In the genomic region with DNA sequence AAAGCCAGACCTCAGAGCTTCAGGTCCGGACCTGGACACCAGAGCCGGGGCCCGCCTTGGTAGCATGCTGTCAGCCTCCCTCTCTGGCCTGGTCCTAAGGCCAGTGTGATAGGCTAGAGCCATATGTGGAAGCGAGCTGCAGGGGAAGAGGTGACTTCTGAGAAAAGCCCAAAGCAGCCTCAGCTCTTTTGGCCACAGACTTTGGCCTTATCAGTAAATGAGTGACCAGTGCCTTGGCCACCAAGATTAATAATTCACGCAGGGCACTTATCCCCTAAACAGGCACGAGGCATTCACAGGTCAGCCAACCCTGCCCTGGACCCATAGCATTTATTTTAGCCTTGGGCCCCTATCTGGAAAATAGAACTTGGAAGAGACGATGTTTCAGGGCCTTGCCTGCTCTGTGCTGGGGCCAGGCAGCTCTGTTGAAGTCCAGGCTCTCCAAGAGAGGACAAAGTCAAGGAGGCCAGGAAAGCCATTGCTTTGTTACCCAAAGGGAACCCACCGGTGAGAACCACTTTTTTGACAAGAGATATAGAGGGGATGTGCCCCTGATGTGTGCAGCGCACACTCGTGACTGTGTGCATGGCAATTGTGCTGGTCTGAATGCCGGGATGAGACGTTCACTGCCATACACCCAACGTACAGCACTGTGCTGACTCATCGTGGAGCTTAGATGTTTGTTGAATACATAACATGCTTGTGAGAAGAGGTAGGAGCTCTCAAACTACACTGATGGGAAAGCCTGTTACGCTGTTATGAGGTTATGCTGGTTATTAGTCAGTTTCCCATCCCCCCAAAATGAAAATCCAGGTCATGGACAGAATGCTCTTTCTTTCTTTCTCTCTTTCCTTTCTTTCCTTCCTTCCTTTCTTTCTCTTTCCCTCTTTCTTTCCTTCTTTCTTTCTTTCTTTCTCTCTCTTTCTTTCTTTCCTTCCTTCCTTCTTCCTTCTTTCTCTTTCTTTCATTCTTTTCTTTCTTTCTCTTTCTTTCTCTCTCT, we compare ENCODE assay signal across 9 cellular contexts. TPM values are rescaled to one million over a fixed set of nuclear protein-coding genes. Genes with fewer than 3 reads are reported as not detected.
DNase-seq lines count a peak whose midpoint lies in the region; ATAC-seq and TF ChIP-seq lines count a peak whose summit lies in the region.
"Had no signal": no experiment of that assay in that cellular context is flagged by ENCODE, and none has a peak within 500 bp of the region (broad histone marks: within the 10 kb centered on the region; RNA-seq: fewer than 3 reads in every experiment).

No MANE protein-coding gene starts in this region.

- no peaks in the 10 kb centered on the region for H4K20me1 ChIP-seq in fibroblast of lung (ENCODE audit: control insufficient read depth, extremely low read depth, insufficient read depth, low read length)
- H4K20me1 ChIP-seq in MM.1S (ENCODE audit: insufficient read depth, low read length), result no peaks in the 10 kb centered on the region

- H3K4me3 Mint-ChIP-seq in CD4-positive, CD25-positive, alpha-beta regulatory T cell, result no peak overlapping the region

- DNase-seq in CD4-positive, CD25-positive, alpha-beta regulatory T cell, result peak in 1 of 3 donors; percentile 38
- DNase-seq in GM20000 (ENCODE audit: low spot score) (peak; percentile 63), Panc1 (ENCODE audit: low read depth, low spot score) (no peak), fibroblast of lung (ENCODE audit: low read depth in 2 of 2) (peak; percentile 77 to 92), MM.1S (no peak), Peyer's patch (no peak), vagina (ENCODE audit: extremely low spot score in 2 of 2) (no peak), DMS79 treated with DMSO at 0.1 percent for 48 hours (lab: John Stamatoyannopoulos, UW) (no peak)

- H3K9me2 ChIP-seq in MM.1S (replicated peaks; ENCODE audit: insufficient read depth, low read length), result no peaks in the 10 kb centered on the region

- peaks cover 0 to 39% (median 7%) of the 10 kb centered on the region in 4 donors for H3K4me1 Mint-ChIP-seq in CD4-positive, CD25-positive, alpha-beta regulatory T cell

- TF ChIP-seq POLR2A in Peyer's patch (IDR thresholded peaks at IDR 0.05), result no peak
- no peak for TF ChIP-seq POLR2A in vagina (IDR thresholded peaks at IDR 0.05)

- H3K4me3 ChIP-seq in CD4-positive, CD25-positive, alpha-beta regulatory T cell (ENCODE audit: low read depth, low read length), result no peak overlapping the region
- H3K4me3 ChIP-seq in Panc1 (ENCODE audit: low read depth in 2 of 2, low read length in 2 of 2) (no peak overlapping the region), fibroblast of lung (replicated peaks in 1 of 4; ENCODE audit: control extremely low read depth in 1 of 4, insufficient read depth in 1 of 4, low read depth in 3 of 4, low read length in 4 of 4) (no peak overlapping the region), MM.1S (ENCODE audit: low read length) (no peak overlapping the region), Peyer's patch (no peak overlapping the region), vagina (no peak overlapping the region)

- intact Hi-C loops in Panc1 (cut with micrococcal nuclease; ENCODE audit: unreplicated experiment) (no loop called here), vagina (cut with DNase I) (no loop called here)

- peak; percentile 39 to 45 for ATAC-seq in CD4-positive, CD25-positive, alpha-beta regulatory T cell (ENCODE audit: low read depth in 2 of 2)
- peak; percentile 60 for ATAC-seq in Panc1

- H3K27me3 ChIP-seq in CD4-positive, CD25-positive, alpha-beta regulatory T cell (ENCODE audit: control insufficient read depth, insufficient read depth, low read length), result no peaks in the 10 kb centered on the region
- H3K27me3 ChIP-seq in Panc1 (ENCODE audit: control insufficient read depth, insufficient read depth, low read length) (no peaks in the 10 kb centered on the region), fibroblast of lung (ENCODE audit: control insufficient read depth, insufficient read depth, low read length) (peaks cover 18% of the 10 kb centered on the region), MM.1S (replicated peaks; ENCODE audit: insufficient read depth, low read length) (peaks cover 12% of the 10 kb centered on the region), Peyer's patch (no peaks in the 10 kb centered on the region), vagina (no peaks in the 10 kb centered on the region)

- no peak for TF ChIP-seq CTCF in GM20000 (IDR thresholded peaks at IDR 0.05; ENCODE audit: extremely low read depth, missing control alignments)
- no peak for TF ChIP-seq CTCF in Panc1 (IDR thresholded peaks at IDR 0.05)
- TF ChIP-seq CTCF in fibroblast of lung (conservative IDR thresholded peaks at IDR 0.05 in 1 of 2, IDR thresholded peaks at IDR 0.05 in 1 of 2; ENCODE audit: low read depth in 1 of 2, low read length in 2 of 2), result no peak
- no peak for TF ChIP-seq CTCF in MM.1S (IDR thresholded peaks at IDR 0.05; ENCODE audit: low read length)
- TF ChIP-seq CTCF in Peyer's patch (IDR thresholded peaks at IDR 0.05), result no peak
- TF ChIP-seq CTCF in vagina (IDR thresholded peaks at IDR 0.05), result no peak

- H3K27ac ChIP-seq in CD4-positive, CD25-positive, alpha-beta regulatory T cell (ENCODE audit: insufficient read depth, low read length, poor library complexity, severe bottlenecking), result no peak overlapping the region
- H3K27ac ChIP-seq in Panc1 (ENCODE audit: low read length) (no peak overlapping the region; the same call in 1 of the 2 replicates), fibroblast of lung (ENCODE audit: insufficient read depth, low read length) (no peak overlapping the region), MM.1S (ENCODE audit: low read length) (no peak overlapping the region), Peyer's patch (no peak overlapping the region), vagina (no peak overlapping the region)

- H3K36me3 ChIP-seq in CD4-positive, CD25-positive, alpha-beta regulatory T cell (ENCODE audit: control insufficient read depth, insufficient read depth, low read length), result no peaks in the 10 kb centered on the region
- H3K36me3 ChIP-seq in Panc1 (ENCODE audit: control insufficient read depth, insufficient read depth, low read length), result no peaks in the 10 kb centered on the region
- H3K36me3 ChIP-seq in fibroblast of lung (ENCODE audit: control insufficient read depth, insufficient read depth, low read length), result no peaks in the 10 kb centered on the region
- no peaks in the 10 kb centered on the region for H3K36me3 ChIP-seq in MM.1S (replicated peaks; ENCODE audit: insufficient read depth, low read length)
- H3K36me3 ChIP-seq in Peyer's patch, result no peaks in the 10 kb centered on the region
- H3K36me3 ChIP-seq in vagina, result no peaks in the 10 kb centered on the region

- H3K9ac ChIP-seq in fibroblast of lung (ENCODE audit: insufficient read depth, low read length) (no peak overlapping the region), MM.1S (ENCODE audit: low read length) (no peak overlapping the region)

- H3K79me2 ChIP-seq in fibroblast of lung (ENCODE audit: control insufficient read depth, insufficient read depth, low read length), result no peaks in the 10 kb centered on the region
- no peaks in the 10 kb centered on the region for H3K79me2 ChIP-seq in MM.1S (ENCODE audit: low read length)

- no peaks in the 10 kb centered on the region for H3K9me3 ChIP-seq in CD4-positive, CD25-positive, alpha-beta regulatory T cell (ENCODE audit: control insufficient read depth in 2 of 2, low read length in 2 of 2)
- H3K9me3 ChIP-seq in Panc1 (ENCODE audit: control insufficient read depth, insufficient read depth, low read depth, low read length) (no peaks in the 10 kb centered on the region), fibroblast of lung (ENCODE audit: control insufficient read depth, insufficient read depth, low read depth, low read length) (no peaks in the 10 kb centered on the region), MM.1S (replicated peaks; ENCODE audit: insufficient read depth, low read length) (no peaks in the 10 kb centered on the region), Peyer's patch (no peaks in the 10 kb centered on the region), vagina (no peaks in the 10 kb centered on the region)

- no peaks in the 10 kb centered on the region for H3K9me3 Mint-ChIP-seq in CD4-positive, CD25-positive, alpha-beta regulatory T cell

- in situ Hi-C loops in Panc1 (cut with HindIII; ENCODE audit: low pct_unique_long_range_greater_than_20kb, low sequenced_read_pairs), result no loop called here

- H3K27me3 Mint-ChIP-seq in CD4-positive, CD25-positive, alpha-beta regulatory T cell, result no peaks in the 10 kb centered on the region

- no peaks in the 10 kb centered on the region for H3F3A ChIP-seq in MM.1S (ENCODE audit: insufficient read depth, low read length)

- no TSS peak for BruUV-seq in Panc1 (replicated peaks; lab: Mats Ljungman, UMichigan)

- H3K27ac Mint-ChIP-seq in CD4-positive, CD25-positive, alpha-beta regulatory T cell, result peak overlapping the region; percentile 61 to 83 (median 83)

- H3K36me3 Mint-ChIP-seq in CD4-positive, CD25-positive, alpha-beta regulatory T cell, result no peaks in the 10 kb centered on the region

- peaks cover 6% of the 10 kb centered on the region for H3K4me1 ChIP-seq in CD4-positive, CD25-positive, alpha-beta regulatory T cell (ENCODE audit: control insufficient read depth, insufficient read depth, low read length, poor library complexity, severe bottlenecking)
- H3K4me1 ChIP-seq in Panc1 (ENCODE audit: control insufficient read depth, insufficient read depth, low read length) (peaks cover 4% of the 10 kb centered on the region; the same call in 1 of the 2 replicates), fibroblast of lung (ENCODE audit: control insufficient read depth, extremely low read depth, insufficient read depth, low read length) (no peaks in the 10 kb centered on the region), MM.1S (ENCODE audit: low read length) (no peaks in the 10 kb centered on the region), Peyer's patch (no peaks in the 10 kb centered on the region), vagina (peaks cover 8% of the 10 kb centered on the region)

- no peak overlapping the region for H2AFZ ChIP-seq in fibroblast of lung (ENCODE audit: low read length)
- H2AFZ ChIP-seq in MM.1S (ENCODE audit: low read length), result no peak overlapping the region

- CTCF ChIA-PET in Panc1 (lab: Charles Lee), result interaction anchor here (0.6 to 1.7 kb wide), 2 partner anchors 10 to 66 kb away, joined by 3 to 4 read pairs; no protein-coding TSS in a partner anchor

- H3K4me2 ChIP-seq in fibroblast of lung (ENCODE audit: extremely low read depth, insufficient read depth, low read length), result no peak overlapping the region
- no peak overlapping the region for H3K4me2 ChIP-seq in MM.1S (ENCODE audit: low read depth, low read length)

- POLR2A ChIA-PET in Panc1 (lab: Charles Lee), result interaction anchor here (0.6 kb wide), 1 partner anchor 75 kb away, joined by 4 read pairs; no protein-coding TSS in a partner anchor

RNA-seq across cellular contexts. Expression of a gene that starts 5.0 kb away (rescaled TPM):
- 0.20 TPM for total RNA-seq in CD4-positive, CD25-positive, alpha-beta regulatory T cell
- polyA plus RNA-seq in CD4-positive, CD25-positive, alpha-beta regulatory T cell, result not detected
- total RNA-seq in Panc1 (2021; ENCODE audit: unreplicated experiment), result not detected
- not detected for polyA plus RNA-seq in Panc1 (2012; ENCODE audit: insufficient read length)
- total RNA-seq in fibroblast of lung, result not detected in 2 replicates
- not detected in 2 replicates for polyA plus RNA-seq in fibroblast of lung
- polyA plus RNA-seq in fibroblast of lung (2012), result not detected in 2 replicates
- polyA minus RNA-seq in fibroblast of lung (ENCODE audit: low replicate concordance), result not detected in 2 replicates
- under 1 TPM in 1 of 4 donors, not detected in 3; 0.35 TPM for total RNA-seq in Peyer's patch
- not detected for total RNA-seq in vagina
- polyA plus RNA-seq: adipose tissue had no signal

RNA-seq across cellular contexts. Expression of a gene that starts 21.3 kb away (rescaled TPM):
- not detected for total RNA-seq in CD4-positive, CD25-positive, alpha-beta regulatory T cell
- not detected for polyA plus RNA-seq in CD4-positive, CD25-positive, alpha-beta regulatory T cell
- not detected for total RNA-seq in Panc1 (2021; ENCODE audit: unreplicated experiment)
- not detected for polyA plus RNA-seq in Panc1 (2012; ENCODE audit: insufficient read length)
- total RNA-seq in fibroblast of lung, result not detected in 2 replicates
- polyA plus RNA-seq in fibroblast of lung, result not detected in 2 replicates
- not detected in 2 replicates for polyA plus RNA-seq in fibroblast of lung (2012)
- not detected in 2 replicates for polyA minus RNA-seq in fibroblast of lung (ENCODE audit: low replicate concordance)
- total RNA-seq in Peyer's patch, result not detected
- total RNA-seq in vagina, result not detected
- polyA plus RNA-seq: adipose tissue had no signal

RNA-seq across cellular contexts. Expression of a gene that starts 21.5 kb away (rescaled TPM):
- 93.3 TPM for total RNA-seq in CD4-positive, CD25-positive, alpha-beta regulatory T cell
- 10 to 100 TPM; 40.1 to 59.8 (median 52.7) TPM for polyA plus RNA-seq in CD4-positive, CD25-positive, alpha-beta regulatory T cell
- total RNA-seq in Panc1 (2021; ENCODE audit: unreplicated experiment) (13.5 TPM), fibroblast of lung (2.6 and 4.1 TPM in 2 replicates), Peyer's patch (10 to 100 TPM; 19.4 to 41.0 (median 23.3) TPM), vagina (49.1 TPM)
- polyA plus RNA-seq in Panc1 (2012; ENCODE audit: insufficient read length), result 19.1 TPM
- 2.5 and 3.1 TPM in 2 replicates for polyA plus RNA-seq in fibroblast of lung
- polyA plus RNA-seq in fibroblast of lung (2012), result 3.1 and 4.2 TPM in 2 replicates
- 1.8 and 4.3 TPM in 2 replicates for polyA minus RNA-seq in fibroblast of lung (ENCODE audit: low replicate concordance)

RNA-seq across cellular contexts. Expression of a gene that starts 27.7 kb away (rescaled TPM):
- 77.9 TPM for total RNA-seq in CD4-positive, CD25-positive, alpha-beta regulatory T cell
- polyA plus RNA-seq in CD4-positive, CD25-positive, alpha-beta regulatory T cell, result 100 to 1,000 TPM; 227 to 289 (median 240) TPM
- 140 TPM for total RNA-seq in Panc1 (2021; ENCODE audit: unreplicated experiment)
- polyA plus RNA-seq in Panc1 (2012; ENCODE audit: insufficient read length), result 275 TPM
- 294 and 396 TPM in 2 replicates for total RNA-seq in fibroblast of lung
- 145 and 221 TPM in 2 replicates for polyA plus RNA-seq in fibroblast of lung
- 183 and 234 TPM in 2 replicates for polyA plus RNA-seq in fibroblast of lung (2012)
- polyA minus RNA-seq in fibroblast of lung (ENCODE audit: low replicate concordance), result 331 and 337 TPM in 2 replicates
- 100 to 1,000 TPM; 193 to 321 (median 268) TPM for total RNA-seq in Peyer's patch
- total RNA-seq in vagina, result 166 TPM

RNA-seq across cellular contexts. Expression of a gene that starts 30.2 kb away (rescaled TPM):
- total RNA-seq in CD4-positive, CD25-positive, alpha-beta regulatory T cell, result 0.35 TPM
- under 1 TPM in 3 of 4 donors, not detected in 1; 0.16 to 0.94 (median 0.20) TPM for polyA plus RNA-seq in CD4-positive, CD25-positive, alpha-beta regulatory T cell
- total RNA-seq in Panc1 (2021; ENCODE audit: unreplicated experiment) (13.4 TPM), fibroblast of lung (under 0.01 and 0.50 TPM in 2 replicates), Peyer's patch (10 to 100 TPM in 1 of 4 donors, 1 to 10 TPM in 3; 1.7 to 22.2 (median 7.8) TPM), vagina (5.2 TPM)
- polyA plus RNA-seq in Panc1 (2012; ENCODE audit: insufficient read length), result 51.9 TPM
- polyA plus RNA-seq in fibroblast of lung, result 0.10 and 0.19 TPM in 2 replicates
- 0.35 and 0.46 TPM in 2 replicates for polyA plus RNA-seq in fibroblast of lung (2012)
- not detected in 2 replicates for polyA minus RNA-seq in fibroblast of lung (ENCODE audit: low replicate concordance)

Comparison
In these comparisons a context has a peak if more than half of its experiments do, and no peak if none do; other contexts are left out.
1. DNase-seq: peak in GM20000 (single experiment) and fibroblast of lung (2 of 2); none in Panc1 (single experiment), MM.1S (single experiment), Peyer's patch (0 of 3), vagina (0 of 2) and DMS79 treated with DMSO at 0.1 percent for 48 hours (single experiment).